ENCODE assay signal across 8 cellular contexts in genomic region chr7:42930889-42931288, GRCh38. TPM values are rescaled to one million over a fixed set of nuclear protein-coding genes. Genes with fewer than 3 reads are reported as not detected.
DNase-seq lines count a peak whose midpoint lies in the region; ATAC-seq and TF ChIP-seq lines count a peak whose summit lies in the region.

No MANE protein-coding gene starts in this region.

- H3K36me3 ChIP-seq in body of pancreas (replicated peaks in 1 of 2; ENCODE audit: insufficient read depth in 1 of 2, low read depth in 2 of 2) (peaks cover 0 to 6% of the 10 kb centered on the region in 2 donors), mesendoderm (ENCODE audit: control insufficient read depth, insufficient read depth, low read length) (peaks cover 2% of the 10 kb centered on the region), urinary bladder (ENCODE audit: insufficient read depth) (no peaks in the 10 kb centered on the region)

- peak overlapping the region; percentile 100 for H3K56ac ChIP-seq in mesendoderm (ENCODE audit: low read length)

- no peak overlapping the region for H3K4ac ChIP-seq in mesendoderm (ENCODE audit: low read depth, low read length)

- intact Hi-C loops in body of pancreas (cut with DNase I): no loop called here

- 3 to 8% methylated on average over 5 of the region's 5 CpGs for WGBS in body of pancreas, 2 donors
- WGBS in mesendoderm (ENCODE audit: extremely low coverage, insufficient coverage, low lambda C conversion rate): no CpG with 5 or more reads among the region's 5 CpGs
- whole genome bisulfite sequencing in urinary bladder: 14% methylated on average over 5 of the region's 5 CpGs

- H3K4me3 ChIP-seq in body of pancreas (peak overlapping the region; percentile 52 to 75), mesendoderm (ENCODE audit: low read length) (peak overlapping the region; percentile 100), urinary bladder (ENCODE audit: low read depth, low read length) (peak overlapping the region; percentile 70)

- H3K18ac ChIP-seq in mesendoderm (ENCODE audit: low read length): no peak overlapping the region

- H2BK15ac ChIP-seq in mesendoderm (replicated peaks; ENCODE audit: low read depth): no peak overlapping the region

- H3K4me1 Mint-ChIP-seq in activated naive CD4-positive, alpha-beta T cell treated with anti-CD3 and anti-CD28 coated beads, Interleukin-2, amount 10 ng/mL, durations not matched to agents 7 days and 5 days: peaks cover 69% of the 10 kb centered on the region

- peaks cover 47% of the 10 kb centered on the region for H3K4me1 ChIP-seq in body of pancreas
- H3K4me1 ChIP-seq in mesendoderm (ENCODE audit: control insufficient read depth, low read depth, low read length): peaks cover 5% of the 10 kb centered on the region
- H3K4me1 ChIP-seq in urinary bladder (ENCODE audit: insufficient read depth): peaks cover 2% of the 10 kb centered on the region

- H3K36me3 Mint-ChIP-seq in activated naive CD4-positive, alpha-beta T cell treated with anti-CD3 and anti-CD28 coated beads, Interleukin-2, amount 10 ng/mL, durations not matched to agents 7 days and 5 days: peaks cover 31% of the 10 kb centered on the region

- DNase-seq in activated naive CD4-positive, alpha-beta T cell treated with anti-CD3 and anti-CD28 coated beads, Interleukin-2, amount 10 ng/mL, durations not matched to agents 7 days and 5 days: no peak
- DNase-seq in activated naive CD4-positive, alpha-beta T cell treated with anti-CD3 and anti-CD28 coated beads, Interleukin-2, amount 50 U/mL, for 16 hours: no peak
- DNase-seq in body of pancreas: no peak
- DNase-seq in mesendoderm: no peak
- DNase-seq in ACHN: no peak
- DNase-seq in anterior cingulate cortex (lab: John Stamatoyannopoulos, UW): no peak
- no peak for DNase-seq in stimulated activated CD4-positive, alpha-beta T cell treated with anti-CD3 and anti-CD28 coated beads, Interleukin-1b, Interleukin-23, amount 100 ng/mL, for 48 hours

- no peak for ATAC-seq in body of pancreas

- H3K27ac ChIP-seq in body of pancreas: peak overlapping the region in 3 of 4 donors; percentile 67 to 87 (median 81)
- H3K27ac ChIP-seq in mesendoderm (ENCODE audit: low read depth, low read length): no peak overlapping the region
- H3K27ac ChIP-seq in urinary bladder (ENCODE audit: low read depth): no peak overlapping the region

- peak in 1 of 3 donors; percentile 37 for TF ChIP-seq POLR2A in body of pancreas (IDR thresholded peaks at IDR 0.05)

- TF ChIP-seq CTCF in body of pancreas (IDR thresholded peaks at IDR 0.05): no peak

- peaks cover 5% of the 10 kb centered on the region for H3K79me1 ChIP-seq in mesendoderm (ENCODE audit: low read length)

- H3K27me3 ChIP-seq in body of pancreas (no peaks in the 10 kb centered on the region), mesendoderm (ENCODE audit: insufficient read depth, low read length, poor library complexity) (no peaks in the 10 kb centered on the region)

- H3K27ac Mint-ChIP-seq in activated naive CD4-positive, alpha-beta T cell treated with anti-CD3 and anti-CD28 coated beads, Interleukin-2, amount 10 ng/mL, durations not matched to agents 7 days and 5 days: peak overlapping the region; percentile 99

- H2BK5ac ChIP-seq in mesendoderm (ENCODE audit: low read length): no peak overlapping the region

- H3K23ac ChIP-seq in mesendoderm (ENCODE audit: low read length): no peak overlapping the region

- H4K5ac ChIP-seq in mesendoderm (ENCODE audit: low read length): no peak overlapping the region

- in situ Hi-C loops in ACHN (cut with HindIII; ENCODE audit: low pct_ligation_motif_present, low pct_unique_long_range_greater_than_20kb, low sequenced_read_pairs): no loop called here

- H3K4me2 ChIP-seq in mesendoderm (ENCODE audit: low read length): peak overlapping the region; percentile 89

- H3K9me3 ChIP-seq in body of pancreas: no peaks in the 10 kb centered on the region

- H3K4me3 Mint-ChIP-seq in activated naive CD4-positive, alpha-beta T cell treated with anti-CD3 and anti-CD28 coated beads, Interleukin-2, amount 10 ng/mL, durations not matched to agents 7 days and 5 days: peak overlapping the region; percentile 95

- CTCF ChIA-PET in activated naive CD4-positive, alpha-beta T cell treated with anti-CD3 and anti-CD28 coated beads, Interleukin-2, amount 10 ng/mL, durations not matched to agents 7 days and 5 days (lab: Charles Lee): interaction anchor here (0.6 to 1.4 kb wide), 2 partner anchors 10 to 16 kb away, joined by 5 to 13 read pairs; no protein-coding TSS in a partner anchor

- no peak overlapping the region for H2AK5ac ChIP-seq in mesendoderm (ENCODE audit: low read length)

- peak overlapping the region; percentile 99 for H3K9ac ChIP-seq in mesendoderm (ENCODE audit: low read length)

- no peaks in the 10 kb centered on the region for H3K27me3 Mint-ChIP-seq in activated naive CD4-positive, alpha-beta T cell treated with anti-CD3 and anti-CD28 coated beads, Interleukin-2, amount 10 ng/mL, durations not matched to agents 7 days and 5 days

- H2BK120ac ChIP-seq in mesendoderm (ENCODE audit: low read depth, low read length): no peak overlapping the region

- peaks cover 68% of the 10 kb centered on the region for H3K79me2 ChIP-seq in mesendoderm (ENCODE audit: control insufficient read depth, insufficient read depth, low read length)

- H4K8ac ChIP-seq in mesendoderm (ENCODE audit: low read depth, low read length): no peak overlapping the region

- no peaks in the 10 kb centered on the region for H3K9me3 Mint-ChIP-seq in activated naive CD4-positive, alpha-beta T cell treated with anti-CD3 and anti-CD28 coated beads, Interleukin-2, amount 10 ng/mL, durations not matched to agents 7 days and 5 days

RNA-seq across cellular contexts. Expression of gene PSMA2, which starts 1.1 kb away (rescaled TPM):
- total RNA-seq in body of pancreas: 10 to 100 TPM; 28.0 to 32.7 TPM
- polyA plus RNA-seq in mesendoderm (2013, experiment 1 of 2): 351 TPM
- 360 TPM for polyA plus RNA-seq in mesendoderm (2013, experiment 2 of 2)
- total RNA-seq in urinary bladder: 64.4 TPM
- 90.6 TPM for polyA plus RNA-seq in urinary bladder

RNA-seq across cellular contexts. Expression of gene MRPL32, which starts 1.3 kb away (rescaled TPM):
- 10 to 100 TPM; 15.5 to 25.7 TPM for total RNA-seq in body of pancreas
- 146 TPM for polyA plus RNA-seq in mesendoderm (2013, experiment 1 of 2)
- 197 TPM for polyA plus RNA-seq in mesendoderm (2013, experiment 2 of 2)
- total RNA-seq in urinary bladder: 56.1 TPM
- polyA plus RNA-seq in urinary bladder: 48.4 TPM

RNA-seq across cellular contexts. Expression of gene C7orf25, which starts 19.0 kb away (rescaled TPM):
- total RNA-seq in body of pancreas: 1 to 10 TPM; 4.9 to 6.0 TPM
- polyA plus RNA-seq in mesendoderm (2013, experiment 1 of 2): 3.9 TPM
- polyA plus RNA-seq in mesendoderm (2013, experiment 2 of 2): 3.9 TPM
- 4.0 TPM for total RNA-seq in urinary bladder
- 6.8 TPM for polyA plus RNA-seq in urinary bladder

Comparison
In these comparisons a context has a peak if more than half of its experiments do, and no peak if none do; other contexts are left out.
1. H3K27ac ChIP-seq: peak in body of pancreas (3 of 4); none in mesendoderm (single experiment) and urinary bladder (single experiment).
2. Peak in every context shown above with its lines, with median percentiles within 50 percentile points of each other: H3K4me3 ChIP-seq.